In genomic region chr20:32970115-32970972, GRCh38 we compare ENCODE assay signal across 1 cellular context.
TF ChIP-seq lines count a peak whose summit lies in the region.

No MANE protein-coding gene starts in this region.

TF ChIP-seq in WTC11, 78 proteins besides CTCF, POLR2A, EP300 and RAD21 (continued from another document):
- TF ChIP-seq FOXP4 (CRISPR knock-in tag; IDR thresholded peaks at IDR 0.05) (no peak), ZNF416 (CRISPR knock-in tag; IDR thresholded peaks at IDR 0.05) (no peak), E2F4 (CRISPR knock-in tag; IDR thresholded peaks at IDR 0.05; ENCODE audit: borderline replicate concordance, low read depth) (no peak)
